Comparison of ENCODE assay signal across 9 cellular contexts in genomic region chr10:70479161-70479531, GRCh38. TPM values are rescaled to one million over a fixed set of nuclear protein-coding genes. Genes with fewer than 3 reads are reported as not detected.
DNase-seq lines count a peak whose midpoint lies in the region; ATAC-seq and TF ChIP-seq lines count a peak whose summit lies in the region.
"Had no signal": no experiment of that assay in that cellular context is flagged by ENCODE, and none has a peak within 500 bp of the region (broad histone marks: within the 10 kb centered on the region; RNA-seq: fewer than 3 reads in every experiment).

No MANE protein-coding gene starts in this region.

- H3K4ac ChIP-seq in IMR-90 (ENCODE audit: low read depth, low read length) = no peak overlapping the region

- dilution Hi-C loops in IMR-90 (cut with HindIII; ENCODE audit: low sequenced_read_pairs, unreplicated experiment) = no loop called here

- no peak overlapping the region for H2AK5ac ChIP-seq in IMR-90 (ENCODE audit: low read depth, low read length)

- H2BK20ac ChIP-seq in IMR-90 (ENCODE audit: low read depth, low read length) = no peak overlapping the region

- H3K9me3 ChIP-seq in AG04450 (ENCODE audit: control insufficient read depth, insufficient read depth, low read length) (no peaks in the 10 kb centered on the region), IMR-90 (ENCODE audit: control insufficient read depth, insufficient read depth, low read length) (no peaks in the 10 kb centered on the region)

- in situ Hi-C loops in IMR-90 (cut with MboI; ENCODE audit: low sequenced_read_pairs) (no loop called here), G401 (cut with HindIII; ENCODE audit: low sequenced_read_pairs) (no loop called here)

- H4K5ac ChIP-seq in IMR-90 (ENCODE audit: low read depth, low read length) = no peak overlapping the region

- no peak overlapping the region for H3K23ac ChIP-seq in IMR-90 (ENCODE audit: low read depth, low read length)

- H3K4me2 ChIP-seq in IMR-90 (ENCODE audit: low read depth, low read length) = peak overlapping the region; percentile 42; the same call in 1 of the 2 replicates

- no peak overlapping the region for H2AFZ ChIP-seq in IMR-90 (replicated peaks; ENCODE audit: low read length, poor library complexity)

- H2BK5ac ChIP-seq in IMR-90 (ENCODE audit: low read depth, low read length, poor library complexity, severe bottlenecking) = no peak overlapping the region

- peaks cover 11 to 20% of the 10 kb centered on the region in 2 donors for H3K4me1 Mint-ChIP-seq in natural killer cell treated with Interleukin-12 subunit alpha and Interleukin-12 subunit beta and Interleukin-15 and Interleukin-18, amount 100 ng/mL, for 72 hours (ENCODE audit: low read depth in 2 of 2)
- peaks cover 34% of the 10 kb centered on the region for H3K4me1 Mint-ChIP-seq in activated CD8-positive, alpha-beta memory T cell treated with anti-CD3 and anti-CD28 coated beads, Interleukin-2, amount 10 ng/mL, durations not matched to agents 7 days and 5 days

- intact Hi-C loops in IMR-90 (cut with micrococcal nuclease) = no loop called here
- intact Hi-C loops in dorsolateral prefrontal cortex (cut with DNase I) = no loop called here

- no peak overlapping the region for H2BK120ac ChIP-seq in IMR-90 (ENCODE audit: low read depth, low read length)

- no peak overlapping the region for H3K56ac ChIP-seq in IMR-90 (ENCODE audit: extremely low read depth, insufficient read depth, low read length)

- H3K18ac ChIP-seq in IMR-90 (ENCODE audit: low read depth, low read length) = no peak overlapping the region

- no peak for ATAC-seq in IMR-90 (ENCODE audit: low read depth)
- ATAC-seq in natural killer cell treated with Interleukin-12 subunit alpha and Interleukin-12 subunit beta and Interleukin-15 and Interleukin-18, amount 100 ng/mL, for 72 hours = no peak
- no peak for ATAC-seq in activated CD8-positive, alpha-beta memory T cell treated with anti-CD3 and anti-CD28 coated beads, Interleukin-2, amount 10 ng/mL, durations not matched to agents 7 days and 5 days

- H4K20me1 ChIP-seq in IMR-90 (ENCODE audit: insufficient read depth, low read length) = no peaks in the 10 kb centered on the region

- H3K4me3 ChIP-seq in AG04450 (ENCODE audit: low read depth, low read length) (peak overlapping the region; percentile 56), IMR-90 (ENCODE audit: insufficient read depth, low read depth, low read length) (no peak overlapping the region), dorsolateral prefrontal cortex (peak overlapping the region; percentile 29 to 77 (median 64))

- no peaks in the 10 kb centered on the region for H3K36me3 Mint-ChIP-seq in natural killer cell treated with Interleukin-12 subunit alpha and Interleukin-12 subunit beta and Interleukin-15 and Interleukin-18, amount 100 ng/mL, for 72 hours
- H3K36me3 Mint-ChIP-seq in activated CD8-positive, alpha-beta memory T cell treated with anti-CD3 and anti-CD28 coated beads, Interleukin-2, amount 10 ng/mL, durations not matched to agents 7 days and 5 days = no peaks in the 10 kb centered on the region

- no peak overlapping the region for H3K27ac Mint-ChIP-seq in natural killer cell treated with Interleukin-12 subunit alpha and Interleukin-12 subunit beta and Interleukin-15 and Interleukin-18, amount 100 ng/mL, for 72 hours
- no peak overlapping the region for H3K27ac Mint-ChIP-seq in activated CD8-positive, alpha-beta memory T cell treated with anti-CD3 and anti-CD28 coated beads, Interleukin-2, amount 10 ng/mL, durations not matched to agents 7 days and 5 days

- no peak for TF ChIP-seq POLR2A in IMR-90 (IDR thresholded peaks at IDR 0.05; ENCODE audit: low read depth, low read length)

- no peaks in the 10 kb centered on the region for H3K79me1 ChIP-seq in IMR-90 (ENCODE audit: low read depth in 1 of 2, low read length in 2 of 2)

- H3K9ac ChIP-seq in IMR-90 (ENCODE audit: low read depth, low read length) = no peak overlapping the region

- no peaks in the 10 kb centered on the region for H3K9me3 Mint-ChIP-seq in natural killer cell treated with Interleukin-12 subunit alpha and Interleukin-12 subunit beta and Interleukin-15 and Interleukin-18, amount 100 ng/mL, for 72 hours
- no peaks in the 10 kb centered on the region for H3K9me3 Mint-ChIP-seq in activated CD8-positive, alpha-beta memory T cell treated with anti-CD3 and anti-CD28 coated beads, Interleukin-2, amount 10 ng/mL, durations not matched to agents 7 days and 5 days (ENCODE audit: low read depth)

- H3K36me3 ChIP-seq in IMR-90 (ENCODE audit: control insufficient read depth, insufficient read depth, low read length) = no peaks in the 10 kb centered on the region

- CTCF ChIA-PET in AG04450 (lab: Charles Lee) = no interaction called here
- CTCF ChIA-PET in IMR-90 (lab: Yijun Ruan, JAX) = no interaction called here
- CTCF ChIA-PET in activated CD8-positive, alpha-beta memory T cell treated with anti-CD3 and anti-CD28 coated beads, Interleukin-2, amount 10 ng/mL, durations not matched to agents 7 days and 5 days (lab: Charles Lee) = interaction anchor here (1.1 kb wide), 1 partner anchor 18 kb away, joined by 3 read pairs; no protein-coding TSS in a partner anchor

- no peak overlapping the region for H2BK15ac ChIP-seq in IMR-90 (ENCODE audit: low read depth, low read length)

- no TSS peak for BruUV-seq in IMR-90 (replicated peaks; lab: Mats Ljungman, UMichigan)

- H4K8ac ChIP-seq in IMR-90 (ENCODE audit: low read depth in 2 of 2, low read length in 2 of 2) = no peak overlapping the region

- DNase-seq in AG04450 (ENCODE audit: low read depth, low spot score) (no peak), IMR-90 (no peak), dorsolateral prefrontal cortex (no peak), T-helper 9 cell (no peak), OCI-M1 (lab: John Stamatoyannopoulos, UW) (no peak), G401 (ENCODE audit: low spot score) (no peak)
- no peak for DNase-seq in natural killer cell treated with Interleukin-12 subunit alpha and Interleukin-12 subunit beta and Interleukin-15 and Interleukin-18, amount 100 ng/mL, for 72 hours (ENCODE audit: low spot score)
- DNase-seq in activated CD8-positive, alpha-beta memory T cell treated with anti-CD3 and anti-CD28 coated beads, Interleukin-2, amount 10 ng/mL, durations not matched to agents 7 days and 5 days = no peak
- DNase-seq: NCI-H1105 had no signal

- no peaks in the 10 kb centered on the region for H3K4me1 ChIP-seq in IMR-90 (ENCODE audit: control insufficient read depth, insufficient read depth, low read length)

- no peak for TF ChIP-seq RAD21 in IMR-90 (IDR thresholded peaks at IDR 0.05; ENCODE audit: low read length)

- H3K27me3 Mint-ChIP-seq in natural killer cell treated with Interleukin-12 subunit alpha and Interleukin-12 subunit beta and Interleukin-15 and Interleukin-18, amount 100 ng/mL, for 72 hours = peaks cover 10 to 15% of the 10 kb centered on the region in 2 donors
- peaks cover 63% of the 10 kb centered on the region for H3K27me3 Mint-ChIP-seq in activated CD8-positive, alpha-beta memory T cell treated with anti-CD3 and anti-CD28 coated beads, Interleukin-2, amount 10 ng/mL, durations not matched to agents 7 days and 5 days

- POLR2A ChIA-PET in AG04450 (lab: Yijun Ruan, JAX) = no interaction called here
- POLR2A ChIA-PET in IMR-90 (lab: Charles Lee; ENCODE audit: unreplicated experiment) = no interaction called here

- H3K27ac ChIP-seq in AG04450 (ENCODE audit: low read depth, low read length) = no peak overlapping the region
- no peak overlapping the region for H3K27ac ChIP-seq in IMR-90 (ENCODE audit: insufficient read depth, low read length)
- H3K27ac ChIP-seq in dorsolateral prefrontal cortex = peak overlapping the region in 53 of 59 donors; percentile 24 to 88 (median 78)

- no peak overlapping the region for H4K91ac ChIP-seq in IMR-90 (ENCODE audit: insufficient read depth, low read depth, low read length)

- no peaks in the 10 kb centered on the region for H3K9me1 ChIP-seq in IMR-90 (ENCODE audit: insufficient read depth, low read length)

- peak overlapping the region; percentile 25 for H3K4me3 Mint-ChIP-seq in natural killer cell treated with Interleukin-12 subunit alpha and Interleukin-12 subunit beta and Interleukin-15 and Interleukin-18, amount 100 ng/mL, for 72 hours
- H3K4me3 Mint-ChIP-seq in activated CD8-positive, alpha-beta memory T cell treated with anti-CD3 and anti-CD28 coated beads, Interleukin-2, amount 10 ng/mL, durations not matched to agents 7 days and 5 days = no peak overlapping the region

- no peak overlapping the region for H2AK9ac ChIP-seq in IMR-90 (replicated peaks; ENCODE audit: low read depth, low read length, poor library complexity)

- H3K14ac ChIP-seq in IMR-90 (replicated peaks; ENCODE audit: low read depth, low read length) = no peak overlapping the region

- WGBS in IMR-90 (ENCODE audit: extremely low coverage in 2 of 2, insufficient read length in 1 of 2), 2 experiments = 32% methylated on average over 5 of the region's 9 CpGs; no CpG with 5 or more reads in 1 of the 2 experiments

- H3K27me3 ChIP-seq in AG04450 (ENCODE audit: control insufficient read depth, insufficient read depth, low read length) (peaks cover 72% of the 10 kb centered on the region), IMR-90 (ENCODE audit: control insufficient read depth, insufficient read depth, low read length) (peaks cover 82% of the 10 kb centered on the region), dorsolateral prefrontal cortex (peaks cover 0 to 26% (median 0%) of the 10 kb centered on the region in 45 donors)

- no peak for TF ChIP-seq CTCF in AG04450 (IDR thresholded peaks at IDR 0.05; ENCODE audit: low read depth, low read length)
- TF ChIP-seq CTCF in IMR-90 (conservative IDR thresholded peaks at IDR 0.05; ENCODE audit: low read depth, low read length) = no peak
- TF ChIP-seq CTCF in dorsolateral prefrontal cortex (IDR thresholded peaks at IDR 0.05 in 54 of 56, conservative IDR thresholded peaks at IDR 0.05 in 2 of 56; ENCODE audit: low read depth in 1 of 56, partially characterized antibody in 56 of 56) = peak in 3 of 56 donors; percentile 11 to 15 (median 14)

RNA-seq across cellular contexts. Expression of gene PALD1, which starts 0.6 kb away (rescaled TPM):
- 0.17 TPM in 2 replicates for polyA plus RNA-seq in AG04450 (2011; rRNA removed)
- 0.30 and 0.32 TPM in 2 replicates for polyA minus RNA-seq in AG04450 (2011; rRNA and poly(A)+ RNA removed)
- under 0.01 and 0.18 TPM in 2 replicates for total RNA-seq in IMR-90 (2012; rRNA removed)
- polyA plus RNA-seq in IMR-90 (2012; rRNA removed) = 0.12 and 0.14 TPM in 2 replicates
- polyA plus RNA-seq in IMR-90 (2012; cell fraction: cytosol; rRNA removed) = 0.11 TPM in 2 replicates
- polyA plus RNA-seq in IMR-90 (2012; cell fraction: nucleus; rRNA removed; ENCODE audit: low replicate concordance) = 0.11 and 0.26 TPM in 2 replicates
- total RNA-seq in dorsolateral prefrontal cortex = 10 to 100 TPM in 105 of 120 experiments, 1 to 10 TPM in 15; 7.2 to 25.7 (median 13.2) TPM
- total RNA-seq in natural killer cell treated with Interleukin-12 subunit alpha and Interleukin-12 subunit beta and Interleukin-15 and Interleukin-18, amount 100 ng/mL, for 72 hours = 1 to 10 TPM in 1 of 2 donors, under 1 TPM in 1; 0.33 to 1.4 TPM
- total RNA-seq in activated CD8-positive, alpha-beta memory T cell treated with anti-CD3 and anti-CD28 coated beads, Interleukin-2, amount 10 ng/mL, durations not matched to agents 7 days and 5 days = under 1 TPM; 0.26 to 0.41 TPM
- 31.8 and 34.8 TPM in 2 replicates for total RNA-seq in G401 (2014; rRNA removed; shearing (Covaris generic))

RNA-seq across cellular contexts. Expression of gene NODAL, which starts 37.7 kb away (rescaled TPM):
- polyA plus RNA-seq in AG04450 (2011; rRNA removed) (not detected in 2 replicates), IMR-90 (2012; rRNA removed) (not detected in 2 replicates)
- not detected in 2 replicates for polyA minus RNA-seq in AG04450 (2011; rRNA and poly(A)+ RNA removed)
- total RNA-seq in IMR-90 (2012; rRNA removed) (not detected in 2 replicates), dorsolateral prefrontal cortex (1 to 10 TPM in 2 of 120 experiments, under 1 TPM in 19, not detected in 99; 0.23 to 1.2 (median 0.43) TPM)
- not detected in 2 replicates for polyA plus RNA-seq in IMR-90 (2012; cell fraction: cytosol; rRNA removed)
- polyA plus RNA-seq in IMR-90 (2012; cell fraction: nucleus; rRNA removed; ENCODE audit: low replicate concordance) = not detected in 2 replicates
- total RNA-seq in natural killer cell treated with Interleukin-12 subunit alpha and Interleukin-12 subunit beta and Interleukin-15 and Interleukin-18, amount 100 ng/mL, for 72 hours = not detected
- total RNA-seq in activated CD8-positive, alpha-beta memory T cell treated with anti-CD3 and anti-CD28 coated beads, Interleukin-2, amount 10 ng/mL, durations not matched to agents 7 days and 5 days = not detected
- total RNA-seq in G401 (2014; rRNA removed; shearing (Covaris generic)) = 2.8 TPM in 1 of 2 replicates, not detected in the other

Comparison
In these comparisons a context has a peak if more than half of its experiments do, and no peak if none do; other contexts are left out.
1. H3K27ac ChIP-seq: peak in dorsolateral prefrontal cortex (53 of 59); none in AG04450 (single experiment) and IMR-90 (single experiment).